In the genomic region with DNA sequence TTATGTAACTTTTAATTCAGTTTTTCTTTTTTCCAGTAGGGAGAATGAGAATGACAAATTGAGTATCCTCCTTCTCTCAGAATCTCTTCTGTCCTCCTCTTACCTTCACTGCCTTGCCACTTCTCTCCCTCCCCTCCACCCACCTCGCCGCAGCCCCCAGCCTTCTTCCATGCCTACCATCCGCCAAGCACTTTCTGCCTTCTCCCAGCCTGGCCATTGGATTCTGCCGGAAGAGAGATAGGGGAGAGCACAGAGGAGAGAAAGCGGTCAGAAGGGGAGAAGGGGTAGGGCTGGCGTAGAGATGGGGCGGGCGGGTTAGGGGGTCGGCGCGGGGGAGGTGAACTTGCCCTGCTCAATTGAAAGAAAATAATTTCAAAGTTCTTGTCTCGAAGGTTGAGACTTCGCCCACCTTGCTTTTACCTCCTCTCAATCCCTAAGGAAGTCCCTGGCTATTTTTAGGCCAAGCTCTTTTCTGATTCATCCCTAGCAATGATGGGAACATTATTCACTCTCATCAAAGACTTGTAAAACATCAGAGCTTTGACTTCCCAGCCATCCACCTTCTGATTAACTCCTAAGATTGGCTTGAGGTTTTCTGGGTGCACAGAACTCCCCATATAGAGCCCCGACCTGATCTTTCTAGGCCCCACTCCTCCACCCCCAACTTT, we compare ENCODE assay signal across 9 cellular contexts. TPM values are rescaled to one million over a fixed set of nuclear protein-coding genes. Genes with fewer than 3 reads are reported as not detected.
A peak's percentile ranks its signal among the peaks of the same experiment; 100 is the strongest.
DNase-seq lines count a peak whose midpoint lies in the region; TF ChIP-seq lines count a peak whose summit lies in the region.
"Had no signal": no experiment of that assay in that cellular context is flagged by ENCODE, and none has a peak within 500 bp of the region (broad histone marks: within the 10 kb centered on the region; RNA-seq: fewer than 3 reads in every experiment).

No MANE protein-coding gene starts in this region.

- H2AFZ ChIP-seq in Loucy (ENCODE audit: low read length): no peak overlapping the region

- TF ChIP-seq CTCF in BJ (IDR thresholded peaks at IDR 0.05; ENCODE audit: insufficient read depth, low read depth, low read length) (no peak), Loucy (conservative IDR thresholded peaks at IDR 0.05; ENCODE audit: low read length) (no peak), coronary artery (IDR thresholded peaks at IDR 0.05) (no peak)

- peak overlapping the region; percentile 52 for H3K4me2 ChIP-seq in Loucy (ENCODE audit: low read depth, low read length, poor library complexity, severe bottlenecking)

- 0 out of 2 replicates have a peak, but pooled peaks cover 4% of the 10 kb centered on the region for H3F3A ChIP-seq in Loucy (ENCODE audit: low read depth)

- CTCF ChIA-PET in BJ (lab: Yijun Ruan, JAX): interaction anchor here (0.6 to 0.9 kb wide), 3 partner anchors 11 to 74 kb away, joined by 3 to 4 read pairs (median 3); no protein-coding TSS in a partner anchor

- no peaks in the 10 kb centered on the region for H3K9me3 ChIP-seq in Loucy (ENCODE audit: insufficient read depth, low read depth, low read length)
- H3K9me3 ChIP-seq in muscle layer of colon (ENCODE audit: low read length): no peaks in the 10 kb centered on the region
- H3K9me3 ChIP-seq: neutrophil had no signal

- in situ Hi-C loops in G401 (cut with HindIII; ENCODE audit: low sequenced_read_pairs): no loop called here

- H4K20me1 ChIP-seq in Loucy (ENCODE audit: insufficient read depth, low read length, poor library complexity, severe bottlenecking): no peaks in the 10 kb centered on the region

- H3K4me1 ChIP-seq in Loucy (ENCODE audit: insufficient read depth, low read length, poor library complexity, severe bottlenecking) (peaks cover 15% of the 10 kb centered on the region), muscle layer of colon (ENCODE audit: insufficient read depth, low read length) (no peaks in the 10 kb centered on the region)

- H3K9ac ChIP-seq in Loucy (ENCODE audit: low read depth, low read length, poor library complexity, severe bottlenecking) (no peak overlapping the region), muscle layer of colon (ENCODE audit: low read length) (no peak overlapping the region)

- POLR2A ChIA-PET in BJ (lab: Charles Lee): interaction anchor here (0.6 kb wide), 1 partner anchor 56 kb away, joined by 3 read pairs; no protein-coding TSS in a partner anchor

- H3K4me3 ChIP-seq in BJ (ENCODE audit: low read depth, low read length) (peak overlapping the region; percentile 56), Loucy (ENCODE audit: low read length, poor library complexity, severe bottlenecking) (no peak overlapping the region), coronary artery (peak overlapping the region; percentile 92), muscle layer of colon (ENCODE audit: low read depth in 1 of 2, low read length in 2 of 2) (peak overlapping the region; percentile 53 to 56)

- H3K36me3 ChIP-seq in BJ (ENCODE audit: control insufficient read depth, insufficient read depth, low read length) (no peaks in the 10 kb centered on the region), Loucy (ENCODE audit: insufficient read depth, low read length) (no peaks in the 10 kb centered on the region), muscle layer of colon (ENCODE audit: insufficient read depth, low read length) (no peaks in the 10 kb centered on the region)
- H3K36me3 ChIP-seq: neutrophil had no signal

- H3K27me3 ChIP-seq in BJ (ENCODE audit: control insufficient read depth, insufficient read depth, low read length) (no peaks in the 10 kb centered on the region), Loucy (ENCODE audit: insufficient read depth, low read length, poor library complexity, severe bottlenecking) (peaks cover 90% of the 10 kb centered on the region), muscle layer of colon (ENCODE audit: control insufficient read depth in 1 of 2, insufficient read depth in 2 of 2, low read length in 2 of 2) (no peaks in the 10 kb centered on the region)

- H3K27ac ChIP-seq in coronary artery (no peak overlapping the region), muscle layer of colon (ENCODE audit: low read depth, low read length) (no peak overlapping the region)
- H3K27ac ChIP-seq: neutrophil had no signal

- no peaks in the 10 kb centered on the region for H3K9me2 ChIP-seq in Loucy (replicated peaks; ENCODE audit: low read depth, low read length)

- DNase-seq in BJ (ENCODE audit: low read depth) (no peak), coronary artery (ENCODE audit: low spot score) (no peak), DMS153 (lab: John Stamatoyannopoulos, UW) (no peak), NCI-H2196 (lab: John Stamatoyannopoulos, UW; ENCODE audit: unreplicated experiment) (no peak), G401 (ENCODE audit: low spot score) (no peak)
- no peak for DNase-seq in activated CD4-positive, CD25-positive, alpha-beta regulatory T cell (lab: John Stamatoyannopoulos, UW)

- no peaks in the 10 kb centered on the region for H3K79me2 ChIP-seq in Loucy (ENCODE audit: insufficient read depth, low read length)

RNA-seq across cellular contexts. Expression of a gene that starts 0.8 kb away (rescaled TPM):
- polyA plus RNA-seq in BJ (2011; rRNA removed): 4.5 and 5.6 TPM in 2 replicates
- polyA minus RNA-seq in BJ (2011; rRNA and poly(A)+ RNA removed): 6.2 and 6.5 TPM in 2 replicates
- not detected in 2 replicates for total RNA-seq in G401 (2014; rRNA removed; shearing (Covaris generic))

RNA-seq across cellular contexts. Expression of a gene that starts 46.1 kb away (rescaled TPM):
- not detected in 2 replicates for polyA plus RNA-seq in BJ (2011; rRNA removed)
- not detected in 2 replicates for polyA minus RNA-seq in BJ (2011; rRNA and poly(A)+ RNA removed)
- total RNA-seq in G401 (2014; rRNA removed; shearing (Covaris generic)): not detected in 2 replicates

RNA-seq across cellular contexts. Expression of a gene that starts 52.5 kb away (rescaled TPM):
- not detected in 2 replicates for polyA plus RNA-seq in BJ (2011; rRNA removed)
- 0.10 TPM in 1 of 2 replicates, not detected in the other for polyA minus RNA-seq in BJ (2011; rRNA and poly(A)+ RNA removed)
- not detected in 2 replicates for total RNA-seq in G401 (2014; rRNA removed; shearing (Covaris generic))
